ENCODE assay signal across 1 cellular context in the genomic region with DNA sequence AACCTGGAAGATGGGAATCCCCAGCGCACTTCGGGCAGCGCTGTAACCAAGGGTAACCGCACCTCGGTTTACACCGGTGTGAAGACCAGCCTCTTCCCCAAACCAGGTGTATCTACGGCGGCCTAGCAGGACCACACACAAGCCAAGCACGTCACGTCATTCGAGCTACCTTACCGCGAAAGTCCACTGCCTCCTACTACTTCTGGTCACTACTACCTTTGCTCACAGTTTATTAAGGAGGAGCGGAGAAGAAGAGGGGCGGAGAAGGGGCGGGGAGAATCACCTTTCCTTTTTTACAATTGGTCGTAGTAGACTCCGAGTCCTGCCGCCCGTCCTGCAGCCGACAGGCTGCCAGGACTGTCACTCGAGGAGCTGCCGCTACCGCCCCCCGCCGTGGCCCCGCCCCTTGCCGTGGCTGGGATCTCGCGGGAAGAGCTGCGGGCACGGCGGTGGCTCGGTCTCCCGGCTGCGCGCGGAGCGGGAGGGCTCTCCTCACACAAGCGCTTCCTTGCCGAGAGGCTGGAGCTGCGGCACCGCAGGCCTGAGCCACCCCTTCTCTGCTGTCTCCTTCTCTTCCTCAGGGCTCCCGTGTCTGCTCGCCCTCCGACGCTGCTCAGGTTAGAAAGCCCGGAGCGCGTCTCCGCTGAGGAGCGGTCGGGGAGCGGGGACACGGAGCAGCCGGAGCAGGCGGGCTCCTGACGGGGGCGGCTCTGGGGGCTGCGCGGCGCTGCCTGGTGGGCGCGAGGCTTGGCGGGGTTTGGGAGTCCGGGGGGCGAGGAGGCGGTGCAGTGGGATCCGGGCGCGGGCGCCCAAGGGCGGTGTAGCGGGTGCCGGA.
TF ChIP-seq lines count a peak whose summit lies in the region.

Gene GLCE, plus strand, starts transcription at position 495 of the 835 bp plus-strand sequence. CDS start 95,172 bp downstream, outside the sequence.

TF ChIP-seq in GM23338, 12 proteins besides CTCF, POLR2A, EP300 and RAD21:
- TF ChIP-seq POLR2AphosphoS5 (IDR thresholded peaks at IDR 0.05; ENCODE audit: low read depth) (peak; percentile 91), CREB1 (CRISPR knock-in tag; IDR thresholded peaks at IDR 0.05; ENCODE audit: low read depth) (peak; percentile 87), EZH2 (IDR thresholded peaks at IDR 0.05; ENCODE audit: low read depth, unreplicated experiment) (no peak), ZNF331 (CRISPR knock-in tag; IDR thresholded peaks at IDR 0.05; ENCODE audit: low read depth) (no peak), EZH2phosphoT487 (IDR thresholded peaks at IDR 0.05; ENCODE audit: unreplicated experiment) (no peak), ETS1 (IDR thresholded peaks at IDR 0.05) (0 out of 2 replicates have a peak, but pooled peaks have one; percentile 8), NANOG (IDR thresholded peaks at IDR 0.05; ENCODE audit: borderline replicate concordance) (no peak), STAT1 (IDR thresholded peaks at IDR 0.05; ENCODE audit: unreplicated experiment) (no peak), JUNB (IDR thresholded peaks at IDR 0.05; ENCODE audit: unreplicated experiment) (no peak)
- TF ChIP-seq, protein P1, sequence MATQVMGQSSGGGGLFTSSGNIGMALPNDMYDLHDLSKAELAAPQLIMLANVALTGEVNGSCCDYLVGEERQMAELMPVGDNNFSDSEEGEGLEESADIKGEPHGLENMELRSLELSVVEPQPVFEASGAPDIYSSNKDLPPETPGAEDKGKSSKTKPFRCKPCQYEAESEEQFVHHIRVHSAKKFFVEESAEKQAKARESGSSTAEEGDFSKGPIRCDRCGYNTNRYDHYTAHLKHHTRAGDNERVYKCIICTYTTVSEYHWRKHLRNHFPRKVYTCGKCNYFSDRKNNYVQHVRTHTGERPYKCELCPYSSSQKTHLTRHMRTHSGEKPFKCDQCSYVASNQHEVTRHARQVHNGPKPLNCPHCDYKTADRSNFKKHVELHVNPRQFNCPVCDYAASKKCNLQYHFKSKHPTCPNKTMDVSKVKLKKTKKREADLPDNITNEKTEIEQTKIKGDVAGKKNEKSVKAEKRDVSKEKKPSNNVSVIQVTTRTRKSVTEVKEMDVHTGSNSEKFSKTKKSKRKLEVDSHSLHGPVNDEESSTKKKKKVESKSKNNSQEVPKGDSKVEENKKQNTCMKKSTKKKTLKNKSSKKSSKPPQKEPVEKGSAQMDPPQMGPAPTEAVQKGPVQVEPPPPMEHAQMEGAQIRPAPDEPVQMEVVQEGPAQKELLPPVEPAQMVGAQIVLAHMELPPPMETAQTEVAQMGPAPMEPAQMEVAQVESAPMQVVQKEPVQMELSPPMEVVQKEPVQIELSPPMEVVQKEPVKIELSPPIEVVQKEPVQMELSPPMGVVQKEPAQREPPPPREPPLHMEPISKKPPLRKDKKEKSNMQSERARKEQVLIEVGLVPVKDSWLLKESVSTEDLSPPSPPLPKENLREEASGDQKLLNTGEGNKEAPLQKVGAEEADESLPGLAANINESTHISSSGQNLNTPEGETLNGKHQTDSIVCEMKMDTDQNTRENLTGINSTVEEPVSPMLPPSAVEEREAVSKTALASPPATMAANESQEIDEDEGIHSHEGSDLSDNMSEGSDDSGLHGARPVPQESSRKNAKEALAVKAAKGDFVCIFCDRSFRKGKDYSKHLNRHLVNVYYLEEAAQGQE (IDR thresholded peaks at IDR 0.05; ENCODE audit: unreplicated experiment), result no peak
